Comparison of ENCODE assay signal across 1 cellular context in genomic region chr3:55549172-55549571, GRCh38.
TF ChIP-seq lines count a peak whose summit lies in the region.

No MANE protein-coding gene starts in this region.

TF ChIP-seq in IMR-90, 13 proteins besides CTCF, POLR2A, EP300 and RAD21:
- TF ChIP-seq ELK1 (IDR thresholded peaks at IDR 0.05; ENCODE audit: borderline replicate concordance, low read depth, low read length) (no peak), NFE2L2 (IDR thresholded peaks at IDR 0.05; ENCODE audit: low read depth, low read length) (no peak), FOS (IDR thresholded peaks at IDR 0.05; ENCODE audit: low read depth, low read length) (no peak), MAFK (IDR thresholded peaks at IDR 0.05; ENCODE audit: low read depth, low read length) (no peak), RFX5 (IDR thresholded peaks at IDR 0.05; ENCODE audit: low read depth, low read length) (no peak), BHLHE40 (IDR thresholded peaks at IDR 0.05; ENCODE audit: low read depth, low read length) (no peak), RCOR1 (IDR thresholded peaks at IDR 0.05; ENCODE audit: insufficient replicate concordance, low read length) (no peak), MXI1 (IDR thresholded peaks at IDR 0.05; ENCODE audit: borderline replicate concordance, low read depth, low read length) (no peak), CEBPB (IDR thresholded peaks at IDR 0.05; ENCODE audit: low read depth, low read length) (no peak), SMC3 (IDR thresholded peaks at IDR 0.05; ENCODE audit: low read depth, low read length) (no peak), MAZ (IDR thresholded peaks at IDR 0.05; ENCODE audit: borderline replicate concordance, low read depth, low read length) (no peak), USF2 (IDR thresholded peaks at IDR 0.05; ENCODE audit: low read depth, low read length) (no peak), CHD1 (IDR thresholded peaks at IDR 0.05; ENCODE audit: low read depth, low read length) (no peak)
TF ChIP-seq in IMR-90: peak in this region for 0.
